Comparison of ENCODE assay signal across 9 cellular contexts in the genomic region with DNA sequence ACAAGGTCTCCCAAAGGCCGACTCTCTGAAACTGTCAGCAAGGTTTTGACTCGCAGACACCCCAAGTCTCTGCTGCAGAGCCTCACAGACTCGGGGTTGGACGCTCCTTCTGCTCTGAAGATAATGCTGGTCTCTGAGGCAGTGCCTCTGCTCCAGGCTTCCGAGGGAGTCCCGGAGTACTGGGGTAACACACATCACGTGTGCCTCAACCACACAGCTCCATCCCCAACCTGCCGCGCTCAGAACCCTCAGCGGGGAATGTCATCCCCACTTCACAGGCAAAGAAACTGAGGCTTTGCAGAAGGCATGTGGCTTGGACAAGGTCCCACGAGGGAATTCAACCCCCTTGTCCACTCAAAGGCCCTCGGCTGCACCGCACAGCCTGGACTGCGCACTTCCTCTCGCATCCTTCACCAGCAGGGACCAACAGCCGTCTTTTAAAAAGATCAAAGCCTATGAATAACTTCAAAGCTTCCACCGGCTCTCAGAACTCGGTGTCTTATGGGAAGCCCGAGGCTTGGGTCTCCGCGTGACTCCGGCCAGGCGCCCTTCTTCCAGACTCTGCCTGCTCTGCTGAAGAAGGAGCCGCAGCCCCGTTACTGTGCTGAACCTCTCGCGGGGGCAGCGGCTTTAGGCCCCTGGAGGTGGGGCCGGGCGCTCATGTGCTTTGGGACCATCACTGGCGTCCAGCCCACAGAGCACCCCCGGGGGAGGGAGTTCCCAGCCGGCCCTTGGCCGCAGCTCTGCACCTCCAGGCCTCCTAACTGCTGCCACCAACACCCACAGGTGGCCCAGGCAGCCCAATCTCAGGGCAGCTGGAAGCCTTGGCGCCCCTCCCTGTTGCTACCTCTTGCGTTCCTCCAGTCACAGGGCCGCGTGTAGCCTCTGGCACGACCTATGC. TPM values are rescaled to one million over a fixed set of nuclear protein-coding genes. Genes with fewer than 3 reads are reported as not detected.
DNase-seq lines count a peak whose midpoint lies in the region; ATAC-seq and TF ChIP-seq lines count a peak whose summit lies in the region.
"Had no signal": no experiment of that assay in that cellular context is flagged by ENCODE, and none has a peak within 500 bp of the region (broad histone marks: within the 10 kb centered on the region; RNA-seq: fewer than 3 reads in every experiment).

No MANE protein-coding gene starts in this region.

- no peaks in the 10 kb centered on the region for H3K9me3 ChIP-seq in BE2C

- in situ Hi-C loops in ACHN (cut with HindIII; ENCODE audit: low pct_ligation_motif_present, low pct_unique_long_range_greater_than_20kb, low sequenced_read_pairs) = no loop called here

- intact Hi-C loops in activated CD4-positive, alpha-beta memory T cell treated with anti-CD3 and anti-CD28 coated beads for 36 hours (cut with micrococcal nuclease) = loop anchor here (1.0 kb wide), 1 partner anchor 8 kb away; no protein-coding TSS in a partner anchor

- H3K4me3 Mint-ChIP-seq in activated CD4-positive, alpha-beta memory T cell treated with anti-CD3 and anti-CD28 coated beads for 36 hours = peak overlapping the region; percentile 99
- H3K4me3 Mint-ChIP-seq in nephron = peak overlapping the region; percentile 80 to 90 (median 87)

- CTCF ChIA-PET in activated CD4-positive, alpha-beta memory T cell treated with anti-CD3 and anti-CD28 coated beads for 36 hours (lab: Charles Lee) = interaction anchor here (0.6 to 0.7 kb wide), 3 partner anchors 23 to 170 kb away, joined by 3 to 4 read pairs (median 3); a partner anchor contains a TSS

- H3K4me3 ChIP-seq in BE2C (ENCODE audit: low read depth, low read length) = peak overlapping the region; percentile 68

- no peaks in the 10 kb centered on the region for H3K9me3 Mint-ChIP-seq in activated CD4-positive, alpha-beta memory T cell treated with anti-CD3 and anti-CD28 coated beads for 36 hours
- H3K9me3 Mint-ChIP-seq in nephron = no peaks in the 10 kb centered on the region

- POLR2A ChIA-PET in activated CD4-positive, alpha-beta memory T cell treated with anti-CD3 and anti-CD28 coated beads for 36 hours (lab: Charles Lee) = interaction anchor here (1.1 kb wide), 1 partner anchor 43 kb away, joined by 3 read pairs; no protein-coding TSS in a partner anchor

- peak; percentile 20 for DNase-seq in BE2C
- DNase-seq in activated CD4-positive, alpha-beta memory T cell treated with anti-CD3 and anti-CD28 coated beads for 36 hours = peak; percentile 53
- peak; percentile 62 for DNase-seq in epidermal melanocyte (ENCODE audit: insufficient read length, low spot score)
- no peak for DNase-seq in ACHN
- DNase-seq in NCI-H345 treated with DMSO at 0.1 percent for 48 hours (lab: John Stamatoyannopoulos, UW; ENCODE audit: unreplicated experiment) = no peak
- DNase-seq in GM19240 (ENCODE audit: insufficient read length, low spot score) = no peak
- DNase-seq: SW 1271 had no signal

- H3K4me1 ChIP-seq in BE2C = peaks cover 38% of the 10 kb centered on the region

- peaks cover 46% of the 10 kb centered on the region for H3K4me1 Mint-ChIP-seq in activated CD4-positive, alpha-beta memory T cell treated with anti-CD3 and anti-CD28 coated beads for 36 hours (ENCODE audit: low read depth)
- H3K4me1 Mint-ChIP-seq in nephron = peaks cover 37% of the 10 kb centered on the region

- no peaks in the 10 kb centered on the region for H3K27me3 Mint-ChIP-seq in activated CD4-positive, alpha-beta memory T cell treated with anti-CD3 and anti-CD28 coated beads for 36 hours
- H3K27me3 Mint-ChIP-seq in nephron (ENCODE audit: low read depth) = no peaks in the 10 kb centered on the region

- no peaks in the 10 kb centered on the region for H3K27me3 ChIP-seq in BE2C

- H3K27ac Mint-ChIP-seq in activated CD4-positive, alpha-beta memory T cell treated with anti-CD3 and anti-CD28 coated beads for 36 hours = peak overlapping the region; percentile 97
- H3K27ac Mint-ChIP-seq in nephron = peak overlapping the region; percentile 98 to 99 (median 98)

- ATAC-seq in HG03354 (IDR thresholded peaks at IDR 0.05; ENCODE audit: poor library complexity, severe bottlenecking, unreplicated experiment) = no peak

- TF ChIP-seq CTCF in BE2C (IDR thresholded peaks at IDR 0.05; ENCODE audit: low read depth, low read length) (no peak), nephron (IDR thresholded peaks at IDR 0.05; ENCODE audit: unreplicated experiment in 3 of 3) (no peak)

- H3K36me3 Mint-ChIP-seq in activated CD4-positive, alpha-beta memory T cell treated with anti-CD3 and anti-CD28 coated beads for 36 hours = peaks cover 38% of the 10 kb centered on the region
- peaks cover 13% of the 10 kb centered on the region for H3K36me3 Mint-ChIP-seq in nephron (ENCODE audit: low read depth)

- H3K36me3 ChIP-seq in BE2C = peaks cover 3% of the 10 kb centered on the region

RNA-seq across cellular contexts. Expression of a gene that starts 2.2 kb away (rescaled TPM):
- polyA plus RNA-seq in BE2C (2012; ENCODE audit: insufficient read depth, insufficient read length, low read depth) = 21.0 TPM
- 10 to 100 TPM; 14.8 to 15.5 TPM for total RNA-seq in activated CD4-positive, alpha-beta memory T cell treated with anti-CD3 and anti-CD28 coated beads for 36 hours

RNA-seq across cellular contexts. Expression of a gene that starts 42.5 kb away (rescaled TPM):
- 110 TPM for polyA plus RNA-seq in BE2C (2012; ENCODE audit: insufficient read depth, insufficient read length, low read depth)
- 10 to 100 TPM; 62.6 to 63.2 TPM for total RNA-seq in activated CD4-positive, alpha-beta memory T cell treated with anti-CD3 and anti-CD28 coated beads for 36 hours

RNA-seq across cellular contexts. Expression of a gene that starts 46.9 kb away (rescaled TPM):
- not detected for polyA plus RNA-seq in BE2C (2012; ENCODE audit: insufficient read depth, insufficient read length, low read depth)
- not detected for total RNA-seq in activated CD4-positive, alpha-beta memory T cell treated with anti-CD3 and anti-CD28 coated beads for 36 hours

Comparison
In these comparisons a context has a peak if more than half of its experiments do, and no peak if none do; other contexts are left out.
1. DNase-seq: peak in BE2C (single experiment), activated CD4-positive, alpha-beta memory T cell treated with anti-CD3 and anti-CD28 coated beads for 36 hours (single experiment) and epidermal melanocyte (single experiment); none in ACHN (single experiment), NCI-H345 treated with DMSO at 0.1 percent for 48 hours (single experiment) and GM19240 (single experiment).